Comparison of ENCODE assay signal across 16 cellular contexts in the genomic region with DNA sequence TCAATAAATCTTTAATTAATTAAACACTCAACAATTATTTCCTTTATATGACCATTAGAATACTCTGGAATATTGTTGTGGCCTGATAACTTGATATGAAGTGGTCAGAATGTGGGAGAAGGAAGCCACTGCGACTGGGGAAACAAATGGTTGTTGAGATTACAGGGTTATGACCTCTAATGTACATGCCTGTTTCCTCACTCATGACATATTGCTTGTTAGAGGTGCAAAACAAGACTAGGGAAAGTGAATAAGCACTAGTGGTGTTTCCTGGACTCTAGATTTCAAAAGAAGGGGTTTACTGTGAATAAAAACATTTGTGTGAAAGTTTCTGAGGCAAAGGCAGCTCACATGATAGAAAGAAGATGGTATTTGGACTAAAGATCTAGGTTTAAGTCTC. TPM values are rescaled to one million over a fixed set of nuclear protein-coding genes. Genes with fewer than 3 reads are reported as not detected.
"Had no signal": no experiment of that assay in that cellular context is flagged by ENCODE, and none has a peak within 500 bp of the region (broad histone marks: within the 10 kb centered on the region; RNA-seq: fewer than 3 reads in every experiment).

No MANE protein-coding gene starts in this region.

- H3K9me3 Mint-ChIP-seq: activated CD4-positive, alpha-beta T cell treated with anti-CD3 and anti-CD28 coated beads, Interleukin-2, amount 10 ng/mL, durations not matched to agents 7 days and 5 days; activated naive CD4-positive, alpha-beta T cell treated with anti-CD3 and anti-CD28 coated beads, Interleukin-2, amount 10 ng/mL, durations not matched to agents 7 days and 5 days; activated T-helper 2 cell treated with anti-CD3 and anti-CD28 coated beads, Interferon-gamma antibody, Interleukin-2, Interleukin-4, amounts not matched to agents 10 μg/mL and 5 μg/mL and 100 μg/mL, durations not matched to agents 14 hours and 24 hours and 36 hours; dendritic cell treated with granulocyte-macrophage colony-stimulating factor and Interleukin-4, amounts not matched to agents 40 ng/mL and 50 ng/mL, for 4 days had no signal

- H3K27me3 ChIP-seq: adrenal gland, stomach had no signal

- H3K27ac Mint-ChIP-seq: activated CD4-positive, alpha-beta T cell treated with anti-CD3 and anti-CD28 coated beads, Interleukin-2, amount 10 ng/mL, durations not matched to agents 7 days and 5 days; activated naive CD4-positive, alpha-beta T cell treated with anti-CD3 and anti-CD28 coated beads, Interleukin-2, amount 10 ng/mL, durations not matched to agents 7 days and 5 days; activated T-helper 2 cell treated with anti-CD3 and anti-CD28 coated beads, Interferon-gamma antibody, Interleukin-2, Interleukin-4, amounts not matched to agents 10 μg/mL and 5 μg/mL and 100 μg/mL, durations not matched to agents 14 hours and 24 hours and 36 hours; brain; dendritic cell treated with granulocyte-macrophage colony-stimulating factor and Interleukin-4, amounts not matched to agents 40 ng/mL and 50 ng/mL, for 4 days; endodermal cell; naive thymus-derived CD8-positive, alpha-beta T cell had no signal

- H3K4me1 Mint-ChIP-seq: activated CD4-positive, alpha-beta T cell treated with anti-CD3 and anti-CD28 coated beads, Interleukin-2, amount 10 ng/mL, durations not matched to agents 7 days and 5 days; activated naive CD4-positive, alpha-beta T cell treated with anti-CD3 and anti-CD28 coated beads, Interleukin-2, amount 10 ng/mL, durations not matched to agents 7 days and 5 days; brain; endodermal cell; naive thymus-derived CD8-positive, alpha-beta T cell had no signal

- H3K9me3 ChIP-seq: adrenal gland, neutrophil had no signal

- H3K27ac ChIP-seq: adrenal gland, neutrophil, skin epidermis, stomach had no signal

- H3K4me3 Mint-ChIP-seq: activated CD4-positive, alpha-beta T cell treated with anti-CD3 and anti-CD28 coated beads, Interleukin-2, amount 10 ng/mL, durations not matched to agents 7 days and 5 days; activated naive CD4-positive, alpha-beta T cell treated with anti-CD3 and anti-CD28 coated beads, Interleukin-2, amount 10 ng/mL, durations not matched to agents 7 days and 5 days; brain; dendritic cell treated with granulocyte-macrophage colony-stimulating factor and Interleukin-4, amounts not matched to agents 40 ng/mL and 50 ng/mL, for 4 days; endodermal cell; naive thymus-derived CD8-positive, alpha-beta T cell had no signal

- H3K36me3 Mint-ChIP-seq: activated naive CD4-positive, alpha-beta T cell treated with anti-CD3 and anti-CD28 coated beads, Interleukin-2, amount 10 ng/mL, durations not matched to agents 7 days and 5 days; brain had no signal

- H3K27me3 Mint-ChIP-seq: brain had no signal

- H3K4me3 ChIP-seq: adrenal gland, skin epidermis, stomach had no signal

- ATAC-seq: esophagus mucosa; left cardiac atrium; naive thymus-derived CD8-positive, alpha-beta T cell had no signal

- H3K36me3 ChIP-seq: adrenal gland, neutrophil, stomach had no signal

- H3K4me1 ChIP-seq: adrenal gland, stomach had no signal

- DNase-seq: activated CD4-positive, alpha-beta T cell treated with anti-CD3 and anti-CD28 coated beads, Interleukin-2, amount 10 ng/mL, durations not matched to agents 7 days and 5 days; activated CD4-positive, CD25-positive, alpha-beta regulatory T cell; activated naive CD4-positive, alpha-beta T cell treated with anti-CD3 and anti-CD28 coated beads, Interleukin-2, amount 10 ng/mL, durations not matched to agents 7 days and 5 days; adrenal gland; endodermal cell; left cardiac atrium; mammary epithelial cell; naive thymus-derived CD8-positive, alpha-beta T cell; stomach had no signal

RNA-seq across cellular contexts. Expression of a gene that starts 53.3 kb away (rescaled TPM):
- total RNA-seq: activated CD4-positive, alpha-beta T cell treated with anti-CD3 and anti-CD28 coated beads, Interleukin-2, amount 10 ng/mL, durations not matched to agents 7 days and 5 days; activated T-helper 2 cell treated with anti-CD3 and anti-CD28 coated beads, Interferon-gamma antibody, Interleukin-2, Interleukin-4, amounts not matched to agents 10 μg/mL and 5 μg/mL and 100 μg/mL, durations not matched to agents 14 hours and 24 hours and 36 hours; endodermal cell; mononuclear cell; naive thymus-derived CD8-positive, alpha-beta T cell had no signal
